ENCODE assay signal across 1 cellular context in the genomic region with DNA sequence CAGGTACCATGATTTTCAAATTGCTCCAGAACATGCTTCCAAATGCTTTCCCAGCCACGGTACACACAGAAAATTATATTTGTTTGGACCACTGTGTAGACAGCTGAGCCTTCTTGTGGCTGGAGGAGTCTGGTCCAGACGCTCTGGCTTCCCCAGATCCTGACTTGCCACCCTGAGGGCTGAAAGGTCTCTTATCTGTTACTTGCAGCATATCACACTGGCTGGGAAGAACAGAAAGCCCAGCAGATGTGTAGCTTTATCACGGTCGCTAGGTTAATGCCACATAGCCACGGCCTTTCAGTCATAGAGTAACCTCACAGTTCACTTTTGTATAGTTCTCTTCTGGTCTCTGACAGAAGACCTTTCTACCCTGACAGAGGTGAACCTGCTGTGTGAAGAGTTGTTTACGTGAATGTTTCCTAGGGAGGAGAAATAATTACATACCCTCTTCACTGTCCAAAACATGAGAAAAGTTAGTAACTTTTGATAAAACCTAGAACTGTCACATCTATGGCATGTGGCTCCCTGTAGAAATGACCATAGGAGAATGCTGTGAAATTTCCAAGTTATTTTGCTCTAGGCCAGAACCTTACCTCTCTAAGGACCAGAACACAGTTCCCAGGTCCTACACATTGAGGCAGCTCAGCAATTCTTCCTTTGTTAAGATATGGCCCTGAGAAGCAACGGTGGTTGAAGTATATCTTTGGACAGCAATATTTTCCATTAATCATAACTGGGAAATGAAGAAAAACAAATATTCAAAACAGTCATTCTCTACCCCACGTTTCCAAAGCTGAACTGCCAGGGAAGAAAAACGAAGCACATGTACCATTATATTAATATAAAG.
A peak's percentile ranks its signal among the peaks of the same experiment; 100 is the strongest.
TF ChIP-seq lines count a peak whose summit lies in the region.

No MANE protein-coding gene starts in this region.

TF ChIP-seq in K562, 482 proteins besides CTCF, POLR2A, EP300 and RAD21 (continued from another document and continues in another):
- TF ChIP-seq, protein P1, sequence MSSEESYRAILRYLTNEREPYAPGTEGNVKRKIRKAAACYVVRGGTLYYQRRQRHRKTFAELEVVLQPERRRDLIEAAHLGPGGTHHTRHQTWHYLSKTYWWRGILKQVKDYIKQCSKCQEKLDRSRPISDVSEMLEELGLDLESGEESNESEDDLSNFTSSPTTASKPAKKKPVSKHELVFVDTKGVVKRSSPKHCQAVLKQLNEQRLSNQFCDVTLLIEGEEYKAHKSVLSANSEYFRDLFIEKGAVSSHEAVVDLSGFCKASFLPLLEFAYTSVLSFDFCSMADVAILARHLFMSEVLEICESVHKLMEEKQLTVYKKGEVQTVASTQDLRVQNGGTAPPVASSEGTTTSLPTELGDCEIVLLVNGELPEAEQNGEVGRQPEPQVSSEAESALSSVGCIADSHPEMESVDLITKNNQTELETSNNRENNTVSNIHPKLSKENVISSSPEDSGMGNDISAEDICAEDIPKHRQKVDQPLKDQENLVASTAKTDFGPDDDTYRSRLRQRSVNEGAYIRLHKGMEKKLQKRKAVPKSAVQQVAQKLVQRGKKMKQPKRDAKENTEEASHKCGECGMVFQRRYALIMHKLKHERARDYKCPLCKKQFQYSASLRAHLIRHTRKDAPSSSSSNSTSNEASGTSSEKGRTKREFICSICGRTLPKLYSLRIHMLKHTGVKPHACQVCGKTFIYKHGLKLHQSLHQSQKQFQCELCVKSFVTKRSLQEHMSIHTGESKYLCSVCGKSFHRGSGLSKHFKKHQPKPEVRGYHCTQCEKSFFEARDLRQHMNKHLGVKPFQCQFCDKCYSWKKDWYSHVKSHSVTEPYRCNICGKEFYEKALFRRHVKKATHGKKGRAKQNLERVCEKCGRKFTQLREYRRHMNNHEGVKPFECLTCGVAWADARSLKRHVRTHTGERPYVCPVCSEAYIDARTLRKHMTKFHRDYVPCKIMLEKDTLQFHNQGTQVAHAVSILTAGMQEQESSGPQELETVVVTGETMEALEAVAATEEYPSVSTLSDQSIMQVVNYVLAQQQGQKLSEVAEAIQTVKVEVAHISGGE (CRISPR knock-in tag; IDR thresholded peaks at IDR 0.05) = no peak
- TF ChIP-seq MNT (conservative IDR thresholded peaks at IDR 0.05) (peak in 1 of 2 experiments; percentile 43; a peak in 1 of 4 replicates), CUX1 (CRISPR knock-in tag; IDR thresholded peaks at IDR 0.05) (no peak), POLR2AphosphoS5 (IDR thresholded peaks at IDR 0.05; ENCODE audit: control insufficient read depth, insufficient read depth, low read depth, low read length) (peak; percentile 97), ELF4 (CRISPR knock-in tag; IDR thresholded peaks at IDR 0.05) (no peak), GATAD2B (IDR thresholded peaks at IDR 0.05; ENCODE audit: borderline replicate concordance) (no peak), ARNT (IDR thresholded peaks at IDR 0.05) (peak; percentile 36 to 80; a peak in 2 of 4 replicates), FOS (IDR thresholded peaks at IDR 0.05; ENCODE audit: extremely low read depth, insufficient read length) (no peak), ZNF740 (CRISPR knock-in tag; IDR thresholded peaks at IDR 0.05) (no peak), ZNF740 (tag; IDR thresholded peaks at IDR 0.05) (no peak), ZMIZ1 (IDR thresholded peaks at IDR 0.05; ENCODE audit: low read depth in 2 of 2, low read length in 2 of 2) (peak in 1 of 2 experiments; percentile 83; a peak in 2 of 4 replicates), ZBTB12 (CRISPR knock-in tag; IDR thresholded peaks at IDR 0.05) (no peak), LCOR (CRISPR knock-in tag; IDR thresholded peaks at IDR 0.05) (no peak), ZNF121 (CRISPR knock-in tag; conservative IDR thresholded peaks at IDR 0.05) (no peak), KLF13 (tag; IDR thresholded peaks at IDR 0.05; ENCODE audit: borderline replicate concordance, low read depth) (no peak), EZH2 (IDR thresholded peaks at IDR 0.05; ENCODE audit: borderline replicate concordance, low read depth, low read length) (no peak), LEF1 (IDR thresholded peaks at IDR 0.05) (peak; percentile 77; the same call in 1 of the 2 replicates), TEAD4 (IDR thresholded peaks at IDR 0.05; ENCODE audit: low read length) (peak; percentile 97), TEAD4 (CRISPR knock-in tag; IDR thresholded peaks at IDR 0.05; ENCODE audit: borderline replicate concordance) (no peak), NFRKB (IDR thresholded peaks at IDR 0.05; ENCODE audit: low read depth) (no peak), TRIM24 (IDR thresholded peaks at IDR 0.05) (peak; percentile 83 to 88)
- TF ChIP-seq, protein P2, sequence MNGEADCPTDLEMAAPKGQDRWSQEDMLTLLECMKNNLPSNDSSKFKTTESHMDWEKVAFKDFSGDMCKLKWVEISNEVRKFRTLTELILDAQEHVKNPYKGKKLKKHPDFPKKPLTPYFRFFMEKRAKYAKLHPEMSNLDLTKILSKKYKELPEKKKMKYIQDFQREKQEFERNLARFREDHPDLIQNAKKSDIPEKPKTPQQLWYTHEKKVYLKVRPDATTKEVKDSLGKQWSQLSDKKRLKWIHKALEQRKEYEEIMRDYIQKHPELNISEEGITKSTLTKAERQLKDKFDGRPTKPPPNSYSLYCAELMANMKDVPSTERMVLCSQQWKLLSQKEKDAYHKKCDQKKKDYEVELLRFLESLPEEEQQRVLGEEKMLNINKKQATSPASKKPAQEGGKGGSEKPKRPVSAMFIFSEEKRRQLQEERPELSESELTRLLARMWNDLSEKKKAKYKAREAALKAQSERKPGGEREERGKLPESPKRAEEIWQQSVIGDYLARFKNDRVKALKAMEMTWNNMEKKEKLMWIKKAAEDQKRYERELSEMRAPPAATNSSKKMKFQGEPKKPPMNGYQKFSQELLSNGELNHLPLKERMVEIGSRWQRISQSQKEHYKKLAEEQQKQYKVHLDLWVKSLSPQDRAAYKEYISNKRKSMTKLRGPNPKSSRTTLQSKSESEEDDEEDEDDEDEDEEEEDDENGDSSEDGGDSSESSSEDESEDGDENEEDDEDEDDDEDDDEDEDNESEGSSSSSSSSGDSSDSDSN (IDR thresholded peaks at IDR 0.05; ENCODE audit: borderline replicate concordance in 1 of 2, low read depth in 2 of 2, low read length in 2 of 2) = peak in 1 of 2 experiments; percentile 53; a peak in 1 of 4 replicates
- TF ChIP-seq, protein P3, sequence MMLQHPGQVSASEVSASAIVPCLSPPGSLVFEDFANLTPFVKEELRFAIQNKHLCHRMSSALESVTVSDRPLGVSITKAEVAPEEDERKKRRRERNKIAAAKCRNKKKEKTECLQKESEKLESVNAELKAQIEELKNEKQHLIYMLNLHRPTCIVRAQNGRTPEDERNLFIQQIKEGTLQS (IDR thresholded peaks at IDR 0.05) = no peak
- TF ChIP-seq, protein P3 (CRISPR knock-in tag; conservative IDR thresholded peaks at IDR 0.05) = no peak
- TF ChIP-seq, protein P4, sequence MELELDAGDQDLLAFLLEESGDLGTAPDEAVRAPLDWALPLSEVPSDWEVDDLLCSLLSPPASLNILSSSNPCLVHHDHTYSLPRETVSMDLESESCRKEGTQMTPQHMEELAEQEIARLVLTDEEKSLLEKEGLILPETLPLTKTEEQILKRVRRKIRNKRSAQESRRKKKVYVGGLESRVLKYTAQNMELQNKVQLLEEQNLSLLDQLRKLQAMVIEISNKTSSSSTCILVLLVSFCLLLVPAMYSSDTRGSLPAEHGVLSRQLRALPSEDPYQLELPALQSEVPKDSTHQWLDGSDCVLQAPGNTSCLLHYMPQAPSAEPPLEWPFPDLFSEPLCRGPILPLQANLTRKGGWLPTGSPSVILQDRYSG (tag; conservative IDR thresholded peaks at IDR 0.05; ENCODE audit: low read depth) = no peak
- TF ChIP-seq, protein P5, sequence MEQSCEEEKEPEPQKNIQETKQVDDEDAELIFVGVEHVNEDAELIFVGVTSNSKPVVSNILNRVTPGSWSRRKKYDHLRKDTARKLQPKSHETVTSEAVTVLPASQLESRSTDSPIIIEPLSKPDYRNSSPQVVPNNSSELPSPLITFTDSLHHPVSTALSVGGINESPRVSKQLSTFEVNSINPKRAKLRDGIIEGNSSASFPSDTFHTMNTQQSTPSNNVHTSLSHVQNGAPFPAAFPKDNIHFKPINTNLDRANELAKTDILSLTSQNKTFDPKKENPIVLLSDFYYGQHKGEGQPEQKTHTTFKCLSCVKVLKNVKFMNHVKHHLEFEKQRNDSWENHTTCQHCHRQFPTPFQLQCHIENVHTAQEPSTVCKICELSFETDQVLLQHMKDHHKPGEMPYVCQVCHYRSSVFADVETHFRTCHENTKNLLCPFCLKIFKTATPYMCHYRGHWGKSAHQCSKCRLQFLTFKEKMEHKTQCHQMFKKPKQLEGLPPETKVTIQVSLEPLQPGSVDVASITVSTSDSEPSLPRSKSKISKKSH (CRISPR knock-in tag; IDR thresholded peaks at IDR 0.05) = no peak
